ENCODE assay signal across 8 cellular contexts in the genomic region with DNA sequence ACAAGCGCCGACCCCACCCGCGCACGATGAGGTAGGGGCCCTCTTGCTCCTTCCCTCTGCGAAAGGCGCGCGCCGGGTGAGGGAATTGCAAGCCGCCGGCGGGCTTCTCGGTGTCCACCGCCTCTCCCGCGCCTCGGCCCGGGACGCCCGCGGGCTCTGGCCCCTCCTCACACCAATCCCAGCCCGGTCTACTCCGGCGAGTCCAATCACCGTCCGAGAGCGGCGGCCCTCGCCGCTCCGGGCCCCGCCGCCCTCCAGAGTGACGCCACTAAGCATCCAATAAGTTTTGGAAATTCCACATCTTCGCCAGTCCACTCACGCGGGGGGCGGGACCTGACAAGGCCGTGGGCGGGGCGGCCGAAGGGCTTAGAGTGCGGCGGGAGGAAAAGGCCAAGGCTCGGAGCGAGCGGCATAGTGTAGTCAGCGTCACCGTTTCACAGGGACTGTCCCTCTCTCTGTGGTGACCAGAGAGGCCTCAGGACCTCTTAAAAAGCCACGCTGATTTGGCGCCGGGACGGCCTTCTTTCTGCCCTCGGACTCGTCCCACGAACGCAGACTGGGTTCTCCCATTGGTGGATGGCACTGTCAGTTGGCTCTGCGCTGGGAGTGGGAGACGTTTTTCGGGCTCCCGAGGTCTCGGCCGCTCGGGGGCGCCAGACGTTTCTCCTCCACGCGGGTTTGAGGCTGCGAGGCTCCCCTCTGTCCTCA. TPM values are rescaled to one million over a fixed set of nuclear protein-coding genes. Genes with fewer than 3 reads are reported as not detected.
DNase-seq lines count a peak whose midpoint lies in the region; TF ChIP-seq lines count a peak whose summit lies in the region.

A gene with protein sequence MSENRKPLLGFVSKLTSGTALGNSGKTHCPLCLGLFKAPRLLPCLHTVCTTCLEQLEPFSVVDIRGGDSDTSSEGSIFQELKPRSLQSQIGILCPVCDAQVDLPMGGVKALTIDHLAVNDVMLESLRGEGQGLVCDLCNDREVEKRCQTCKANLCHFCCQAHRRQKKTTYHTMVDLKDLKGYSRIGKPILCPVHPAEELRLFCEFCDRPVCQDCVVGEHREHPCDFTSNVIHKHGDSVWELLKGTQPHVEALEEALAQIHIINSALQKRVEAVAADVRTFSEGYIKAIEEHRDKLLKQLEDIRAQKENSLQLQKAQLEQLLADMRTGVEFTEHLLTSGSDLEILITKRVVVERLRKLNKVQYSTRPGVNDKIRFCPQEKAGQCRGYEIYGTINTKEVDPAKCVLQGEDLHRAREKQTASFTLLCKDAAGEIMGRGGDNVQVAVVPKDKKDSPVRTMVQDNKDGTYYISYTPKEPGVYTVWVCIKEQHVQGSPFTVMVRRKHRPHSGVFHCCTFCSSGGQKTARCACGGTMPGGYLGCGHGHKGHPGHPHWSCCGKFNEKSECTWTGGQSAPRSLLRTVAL (minus strand): TSS at position 161 of the 708 bp plus-strand sequence. CDS start 548 bp downstream, outside the sequence.

- no peaks in the 10 kb centered on the region for H3K36me3 ChIP-seq in thymus (ENCODE audit: control insufficient read depth, insufficient read depth)

- H3K9me3 ChIP-seq in thymus (ENCODE audit: control insufficient read depth) = peaks cover 2% of the 10 kb centered on the region

- peaks cover 8% of the 10 kb centered on the region for H3K27me3 ChIP-seq in thymus (ENCODE audit: control insufficient read depth, insufficient read depth)

- H3K4me3 ChIP-seq in GM08714 (ENCODE audit: low read length) = peak within 1 kb of the TSS; percentile 51
- H3K4me3 ChIP-seq in thymus (ENCODE audit: low read length) = peak within 1 kb of the TSS; percentile 68

- no peaks in the 10 kb centered on the region for H3K36me3 Mint-ChIP-seq in HFFc6 (ENCODE audit: low read depth)
- peaks cover under 1% of the 10 kb centered on the region for H3K36me3 Mint-ChIP-seq in activated naive CD8-positive, alpha-beta T cell treated with anti-CD3 and anti-CD28 coated beads for 36 hours
- no peaks in the 10 kb centered on the region for H3K36me3 Mint-ChIP-seq in osteocyte (ENCODE audit: unreplicated experiment)

- peak within 1 kb of the TSS; percentile 89 for H3K4me3 Mint-ChIP-seq in HFFc6
- H3K4me3 Mint-ChIP-seq in activated naive CD8-positive, alpha-beta T cell treated with anti-CD3 and anti-CD28 coated beads for 36 hours = peak within 1 kb of the TSS; percentile 78
- H3K4me3 Mint-ChIP-seq in osteocyte (ENCODE audit: unreplicated experiment) = peak within 1 kb of the TSS; percentile 85

- under 1% methylated on average over 70 of the region's 70 CpGs for whole genome bisulfite sequencing in thymus

- TF ChIP-seq CTCF in HFFc6 (IDR thresholded peaks at IDR 0.05) (peak; percentile 86), osteocyte (IDR thresholded peaks at IDR 0.05) (peak; percentile 91)

- DNase-seq in HFFc6 (peak; percentile 96), MV-4-11 (lab: John Stamatoyannopoulos, UW) (peak; percentile 93), SKM-1 (lab: John Stamatoyannopoulos, UW; ENCODE audit: unreplicated experiment) (peak; percentile 87), head of caudate nucleus (peak; percentile 95 to 99 (median 97)), osteocyte (ENCODE audit: extremely low spot score, unreplicated experiment) (peak; percentile 98)
- peak; percentile 80 for DNase-seq in activated naive CD8-positive, alpha-beta T cell treated with anti-CD3 and anti-CD28 coated beads for 36 hours

- H3K9me3 Mint-ChIP-seq in HFFc6 (no peaks in the 10 kb centered on the region), osteocyte (ENCODE audit: unreplicated experiment) (no peaks in the 10 kb centered on the region)
- no peaks in the 10 kb centered on the region for H3K9me3 Mint-ChIP-seq in activated naive CD8-positive, alpha-beta T cell treated with anti-CD3 and anti-CD28 coated beads for 36 hours

- H3K27ac Mint-ChIP-seq in HFFc6 (peak within 1 kb of the TSS; percentile 95), osteocyte (ENCODE audit: unreplicated experiment) (peak within 1 kb of the TSS; percentile 95)
- no peak within 1 kb of the TSS for H3K27ac Mint-ChIP-seq in activated naive CD8-positive, alpha-beta T cell treated with anti-CD3 and anti-CD28 coated beads for 36 hours

- H3K4me1 ChIP-seq in thymus (ENCODE audit: control insufficient read depth, insufficient read depth, low read length) = no peaks in the 10 kb centered on the region

- no peaks in the 10 kb centered on the region; the same call in 1 of the 2 replicates for H3K27me3 Mint-ChIP-seq in HFFc6 (ENCODE audit: insufficient read depth)
- peaks cover 26% of the 10 kb centered on the region for H3K27me3 Mint-ChIP-seq in activated naive CD8-positive, alpha-beta T cell treated with anti-CD3 and anti-CD28 coated beads for 36 hours
- H3K27me3 Mint-ChIP-seq in osteocyte (ENCODE audit: unreplicated experiment) = no peaks in the 10 kb centered on the region

- peak within 1 kb of the TSS; percentile 25 for H3K27ac ChIP-seq in thymus (ENCODE audit: low read depth)

- intact Hi-C loops in head of caudate nucleus (cut with DNase I) = loop anchor here (10.0 kb wide), 1 partner anchor 243 kb away; the partner anchor contains the start of gene MAN1A2

- peaks cover 16% of the 10 kb centered on the region for H3K4me1 Mint-ChIP-seq in HFFc6 (ENCODE audit: low read depth)
- peaks cover 7% of the 10 kb centered on the region for H3K4me1 Mint-ChIP-seq in activated naive CD8-positive, alpha-beta T cell treated with anti-CD3 and anti-CD28 coated beads for 36 hours
- H3K4me1 Mint-ChIP-seq in osteocyte (ENCODE audit: unreplicated experiment) = peaks cover 11% of the 10 kb centered on the region

RNA-seq across cellular contexts. Expression of the gene that starts here (rescaled TPM):
- 1 to 10 TPM; 2.1 to 4.4 (median 3.6) TPM for total RNA-seq in HFFc6 (2021; fragmentation: NEBNext Ultra II Directional; extraction: Animal tissue kit (Norgen Biotek cat#: 25700))
- under 1 TPM; 0.48 to 0.60 TPM for total RNA-seq in activated naive CD8-positive, alpha-beta T cell treated with anti-CD3 and anti-CD28 coated beads for 36 hours
- 5.0 and 6.3 TPM in 2 replicates for total RNA-seq in osteocyte
- polyA plus RNA-seq in thymus = 2.7 TPM

Comparison
In these comparisons a context has a peak if more than half of its experiments do, and no peak if none do; other contexts are left out.
1. Peak in every context shown above with its lines: DNase-seq, H3K4me3 ChIP-seq and H3K27ac ChIP-seq.
2. Peak in DNase-seq in activated naive CD8-positive, alpha-beta T cell treated with anti-CD3 and anti-CD28 coated beads for 36 hours; RNA of the gene not detected or under 1 TPM.